In the genomic region with DNA sequence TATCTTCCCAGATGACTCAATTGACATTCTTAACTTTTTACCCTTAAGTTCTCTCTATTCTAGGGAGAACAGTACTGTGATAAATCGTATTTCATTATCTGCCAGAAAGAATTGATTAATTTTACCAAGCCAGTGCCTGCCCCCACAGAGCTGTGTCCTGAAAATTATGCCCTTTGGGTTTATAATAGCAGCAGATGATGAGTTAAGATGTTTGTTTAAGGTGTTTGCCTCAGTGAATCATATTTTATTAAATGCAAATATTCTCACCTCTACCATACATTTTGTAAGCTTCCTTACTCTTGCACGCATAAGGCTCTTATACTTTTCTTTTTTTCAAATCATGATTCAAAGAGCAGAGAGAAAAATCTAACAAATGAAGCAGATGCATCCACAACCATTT, we compare ENCODE assay signal across 16 cellular contexts.
A peak's percentile ranks its signal among the peaks of the same experiment; 100 is the strongest.
DNase-seq lines count a peak whose midpoint lies in the region; FAIRE-seq and TF ChIP-seq lines count a peak whose summit lies in the region.
"Had no signal": no experiment of that assay in that cellular context is flagged by ENCODE, and none has a peak within 500 bp of the region (broad histone marks: within the 10 kb centered on the region; RNA-seq: fewer than 3 reads in every experiment).

No MANE protein-coding gene starts in this region.

- FAIRE-seq in D721Med (lab: Jason Lieb, UNC) (peak; percentile 44), bronchial epithelial cell (lab: Jason Lieb, UNC) (no peak)
- FAIRE-seq: GM12878, H1 had no signal

- no peaks in the 10 kb centered on the region for H3K36me3 ChIP-seq in bronchial epithelial cell (ENCODE audit: control insufficient read depth, insufficient read depth, low read length)
- H3K36me3 ChIP-seq: BE2C had no signal

- TF ChIP-seq CTCF in D721Med (IDR thresholded peaks at IDR 0.05; ENCODE audit: insufficient read depth, missing control alignments) (no peak), bronchial epithelial cell (IDR thresholded peaks at IDR 0.05; ENCODE audit: insufficient read depth, low read length, severe bottlenecking) (no peak)

- H3K4me3 ChIP-seq in bronchial epithelial cell (ENCODE audit: low read depth, low read length): no peak overlapping the region
- H3K4me3 ChIP-seq: GM12878 had no signal

- no peaks in the 10 kb centered on the region for H3K27me3 ChIP-seq in bronchial epithelial cell (ENCODE audit: control insufficient read depth, insufficient read depth, low read length)
- H3K27me3 ChIP-seq: BE2C had no signal

- DNase-seq in D721Med (ENCODE audit: insufficient read length, low spot score) (no peak), NCI-H1417 treated with DMSO at 0.1 percent for 48 hours (lab: John Stamatoyannopoulos, UW) (peak; percentile 51), NCI-H526 treated with DMSO at 0.1 percent for 48 hours (lab: John Stamatoyannopoulos, UW) (peak; percentile 35), bronchial epithelial cell (ENCODE audit: low read depth) (peak; percentile 15), AML-193 (lab: John Stamatoyannopoulos, UW) (no peak), medulla oblongata (ENCODE audit: extremely low spot score) (no peak)
- DNase-seq in activated CD4-positive, alpha-beta T cell treated with anti-CD3 and anti-CD28 coated beads for 1 hour: no peak
- DNase-seq: BE2C; C1 segment of cervical spinal cord; CD4-positive, CD25-positive, alpha-beta regulatory T cell; CD8-positive, alpha-beta memory T cell; COR-L47; DMS79 treated with DMSO at 0.1 percent for 48 hours; H9 had no signal

Comparison
In these comparisons a context has a peak if more than half of its experiments do, and no peak if none do; other contexts are left out.
1. DNase-seq: peak in NCI-H1417 treated with DMSO at 0.1 percent for 48 hours (single experiment), NCI-H526 treated with DMSO at 0.1 percent for 48 hours (single experiment) and bronchial epithelial cell (single experiment); none in D721Med (single experiment), AML-193 (0 of 2), medulla oblongata (single experiment) and activated CD4-positive, alpha-beta T cell treated with anti-CD3 and anti-CD28 coated beads for 1 hour (single experiment).